ENCODE assay signal across 17 cellular contexts in the genomic region with DNA sequence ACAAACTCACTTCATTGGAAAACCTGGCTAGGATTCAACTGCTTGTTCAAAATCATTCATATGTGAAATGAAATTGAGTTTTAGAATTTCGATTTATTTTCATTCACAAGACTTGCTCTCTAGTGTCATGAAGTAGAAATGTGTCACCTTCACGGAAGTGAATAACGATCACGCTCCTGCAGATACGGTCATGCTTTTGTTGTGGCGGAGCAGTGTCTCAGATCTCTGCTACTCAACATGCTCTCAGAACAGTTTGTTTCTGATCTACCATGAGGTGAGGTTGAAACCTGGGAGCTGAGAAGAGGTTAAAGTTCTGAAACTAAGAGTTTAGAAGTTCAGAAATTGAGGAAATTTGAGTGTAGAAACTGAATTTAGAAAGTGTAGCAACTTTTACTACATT. TPM values are rescaled to one million over a fixed set of nuclear protein-coding genes. Genes with fewer than 3 reads are reported as not detected.
DNase-seq lines count a peak whose midpoint lies in the region; ATAC-seq and TF ChIP-seq lines count a peak whose summit lies in the region.
"Had no signal": no experiment of that assay in that cellular context is flagged by ENCODE, and none has a peak within 500 bp of the region (broad histone marks: within the 10 kb centered on the region; RNA-seq: fewer than 3 reads in every experiment).

No MANE protein-coding gene starts in this region.

- H3K27ac ChIP-seq in naive thymus-derived CD4-positive, alpha-beta T cell (ENCODE audit: low read depth, low read length) = no peak overlapping the region
- H3K27ac ChIP-seq in coronary artery = no peak overlapping the region
- H3K27ac ChIP-seq: 22Rv1, ascending aorta, PC-9, spleen had no signal

- H3K4me3 ChIP-seq in naive thymus-derived CD4-positive, alpha-beta T cell (ENCODE audit: low read length) = no peak overlapping the region
- H3K4me3 ChIP-seq in coronary artery = no peak overlapping the region
- H3K4me3 ChIP-seq: ascending aorta, PC-9, spleen had no signal

- H3K36me3 Mint-ChIP-seq in activated T-helper 1 cell treated with anti-CD3 and anti-CD28 coated beads, Interleukin-12 subunit alpha, Interleukin-12 subunit beta, Interleukin-2, Interleukin-4 antibody, amounts not matched to agents 30 ng/mL and 10 ng/mL and 1 ng/mL, durations not matched to agents 14 hours and 24 hours and 36 hours (ENCODE audit: low read depth) = peaks cover 2% of the 10 kb centered on the region
- H3K36me3 Mint-ChIP-seq in naive thymus-derived CD4-positive, alpha-beta T cell = no peaks in the 10 kb centered on the region

- intact Hi-C loops in activated T-helper 1 cell treated with anti-CD3 and anti-CD28 coated beads, Interleukin-12 subunit alpha, Interleukin-12 subunit beta, Interleukin-2, Interleukin-4 antibody, amounts not matched to agents 30 ng/mL and 10 ng/mL and 1 ng/mL, durations not matched to agents 14 hours and 24 hours and 36 hours (cut with micrococcal nuclease) = loop anchor here (1.0 kb wide), 1 partner anchor 11 kb away; no protein-coding TSS in a partner anchor
- intact Hi-C loops in naive thymus-derived CD4-positive, alpha-beta T cell (cut with micrococcal nuclease) = loop anchor here (1.0 kb wide), 2 partner anchors 13 to 14 kb away; a partner anchor contains a TSS

- peak overlapping the region; percentile 3 for H3K4me3 Mint-ChIP-seq in activated T-helper 1 cell treated with anti-CD3 and anti-CD28 coated beads, Interleukin-12 subunit alpha, Interleukin-12 subunit beta, Interleukin-2, Interleukin-4 antibody, amounts not matched to agents 30 ng/mL and 10 ng/mL and 1 ng/mL, durations not matched to agents 14 hours and 24 hours and 36 hours
- H3K4me3 Mint-ChIP-seq in naive thymus-derived CD4-positive, alpha-beta T cell = peak overlapping the region in 9 of 10 donors; percentile 16 to 74 (median 42)
- H3K4me3 Mint-ChIP-seq: dendritic cell treated with granulocyte-macrophage colony-stimulating factor and Interleukin-4, amounts not matched to agents 40 ng/mL and 50 ng/mL, for 4 days had no signal

- H3K36me3 ChIP-seq in naive thymus-derived CD4-positive, alpha-beta T cell (ENCODE audit: control insufficient read depth in 2 of 3, insufficient read depth in 3 of 3, low read length in 3 of 3) = no peaks in the 10 kb centered on the region
- H3K36me3 ChIP-seq: ascending aorta, spleen had no signal

- H3K4me1 Mint-ChIP-seq in activated T-helper 1 cell treated with anti-CD3 and anti-CD28 coated beads, Interleukin-12 subunit alpha, Interleukin-12 subunit beta, Interleukin-2, Interleukin-4 antibody, amounts not matched to agents 30 ng/mL and 10 ng/mL and 1 ng/mL, durations not matched to agents 14 hours and 24 hours and 36 hours (ENCODE audit: low read depth) = peaks cover 15% of the 10 kb centered on the region
- peaks cover 6 to 19% (median 8%) of the 10 kb centered on the region in 7 donors for H3K4me1 Mint-ChIP-seq in naive thymus-derived CD4-positive, alpha-beta T cell

- DNase-seq in activated CD4-positive, CD25-positive, alpha-beta regulatory T cell treated with anti-CD3 and anti-CD28 coated beads, Interleukin-2, amount 50 U/mL, for 16 hours (ENCODE audit: low read depth, low spot score) = peak; percentile 23
- no peak for DNase-seq in activated CD4-positive, CD25-positive, alpha-beta regulatory T cell (lab: John Stamatoyannopoulos, UW)
- peak; percentile 20 for DNase-seq in activated T-helper 1 cell treated with anti-CD3 and anti-CD28 coated beads, Interleukin-12 subunit alpha, Interleukin-12 subunit beta, Interleukin-2, Interleukin-4 antibody, amounts not matched to agents 30 ng/mL and 10 ng/mL and 1 ng/mL, durations not matched to agents 14 hours and 24 hours and 36 hours (ENCODE audit: low spot score)
- peak in 7 of 9 donors; percentile 62 to 85 (median 76) for DNase-seq in naive thymus-derived CD4-positive, alpha-beta T cell
- peak; percentile 31 for DNase-seq in stimulated activated naive CD4-positive, alpha-beta T cell treated with Interleukin-2 at 50 U/mL for 16 hours (lab: John Stamatoyannopoulos, UW)
- DNase-seq in SHP77 (lab: John Stamatoyannopoulos, UW) (no peak), coronary artery (ENCODE audit: low spot score) (no peak)
- DNase-seq: hypothalamus, left colon, NCI-H1105 treated with DMSO at 0.1 percent for 48 hours, PC-9, spleen had no signal

- no peak overlapping the region for H3K27ac Mint-ChIP-seq in activated T-helper 1 cell treated with anti-CD3 and anti-CD28 coated beads, Interleukin-12 subunit alpha, Interleukin-12 subunit beta, Interleukin-2, Interleukin-4 antibody, amounts not matched to agents 30 ng/mL and 10 ng/mL and 1 ng/mL, durations not matched to agents 14 hours and 24 hours and 36 hours
- peak overlapping the region in 8 of 9 donors; percentile 49 to 87 (median 74) for H3K27ac Mint-ChIP-seq in naive thymus-derived CD4-positive, alpha-beta T cell
- H3K27ac Mint-ChIP-seq: dendritic cell treated with granulocyte-macrophage colony-stimulating factor and Interleukin-4, amounts not matched to agents 40 ng/mL and 50 ng/mL, for 4 days had no signal

- H3K4me1 ChIP-seq in naive thymus-derived CD4-positive, alpha-beta T cell (ENCODE audit: control insufficient read depth in 2 of 2, insufficient read depth in 2 of 2, low read length in 2 of 2) = no peaks in the 10 kb centered on the region
- H3K4me1 ChIP-seq: ascending aorta, spleen had no signal

- no peaks in the 10 kb centered on the region for H3K9me3 Mint-ChIP-seq in activated T-helper 1 cell treated with anti-CD3 and anti-CD28 coated beads, Interleukin-12 subunit alpha, Interleukin-12 subunit beta, Interleukin-2, Interleukin-4 antibody, amounts not matched to agents 30 ng/mL and 10 ng/mL and 1 ng/mL, durations not matched to agents 14 hours and 24 hours and 36 hours
- H3K9me3 Mint-ChIP-seq in naive thymus-derived CD4-positive, alpha-beta T cell = no peaks in the 10 kb centered on the region
- H3K9me3 Mint-ChIP-seq: dendritic cell treated with granulocyte-macrophage colony-stimulating factor and Interleukin-4, amounts not matched to agents 40 ng/mL and 50 ng/mL, for 4 days had no signal

- POLR2A ChIA-PET in naive thymus-derived CD4-positive, alpha-beta T cell (lab: Charles Lee) = interaction anchor here (1.1 to 1.3 kb wide), 2 partner anchors 14 to 17 kb away, joined by 4 read pairs; a partner anchor contains a TSS

- CTCF ChIA-PET in naive thymus-derived CD4-positive, alpha-beta T cell (lab: Charles Lee) = interaction anchor here (0.7 to 1.3 kb wide), 2 partner anchors 11 to 804 kb away, joined by 4 to 6 read pairs; no protein-coding TSS in a partner anchor

- H3K27me3 Mint-ChIP-seq in activated T-helper 1 cell treated with anti-CD3 and anti-CD28 coated beads, Interleukin-12 subunit alpha, Interleukin-12 subunit beta, Interleukin-2, Interleukin-4 antibody, amounts not matched to agents 30 ng/mL and 10 ng/mL and 1 ng/mL, durations not matched to agents 14 hours and 24 hours and 36 hours (ENCODE audit: insufficient read depth) = peaks cover 76% of the 10 kb centered on the region
- peaks cover 0 to 79% (median 0%) of the 10 kb centered on the region in 5 donors for H3K27me3 Mint-ChIP-seq in naive thymus-derived CD4-positive, alpha-beta T cell

- no peaks in the 10 kb centered on the region for H3K27me3 ChIP-seq in naive thymus-derived CD4-positive, alpha-beta T cell (ENCODE audit: control insufficient read depth in 2 of 2, insufficient read depth in 2 of 2, low read length in 2 of 2)
- H3K27me3 ChIP-seq: ascending aorta had no signal

- TF ChIP-seq CTCF in coronary artery (IDR thresholded peaks at IDR 0.05) = no peak

- no peaks in the 10 kb centered on the region for H3K9me3 ChIP-seq in naive thymus-derived CD4-positive, alpha-beta T cell (ENCODE audit: control insufficient read depth in 2 of 3, low read length in 3 of 3)
- H3K9me3 ChIP-seq: ascending aorta, spleen had no signal

- peak; percentile 97 for ATAC-seq in naive thymus-derived CD4-positive, alpha-beta T cell
- ATAC-seq in GM18868 (IDR thresholded peaks at IDR 0.05; ENCODE audit: unreplicated experiment) = no peak
- ATAC-seq: HepG2, left colon had no signal

RNA-seq across cellular contexts. Expression of a gene that starts 13.8 kb away (rescaled TPM):
- total RNA-seq in activated T-helper 1 cell treated with anti-CD3 and anti-CD28 coated beads, Interleukin-12 subunit alpha, Interleukin-12 subunit beta, Interleukin-2, Interleukin-4 antibody, amounts not matched to agents 30 ng/mL and 10 ng/mL and 1 ng/mL, durations not matched to agents 14 hours and 24 hours and 36 hours = 76.3 and 80.4 TPM in 2 replicates
- total RNA-seq in naive thymus-derived CD4-positive, alpha-beta T cell = 10 to 100 TPM; 56.5 to 90.8 (median 85.4) TPM
- polyA plus RNA-seq in naive thymus-derived CD4-positive, alpha-beta T cell = 10 to 100 TPM; 35.1 to 56.0 TPM

Comparison
In these comparisons a context has a peak if more than half of its experiments do, and no peak if none do; other contexts are left out.
1. DNase-seq: peak in activated CD4-positive, CD25-positive, alpha-beta regulatory T cell treated with anti-CD3 and anti-CD28 coated beads, Interleukin-2, amount 50 U/mL, for 16 hours (single experiment), activated T-helper 1 cell treated with anti-CD3 and anti-CD28 coated beads, Interleukin-12 subunit alpha, Interleukin-12 subunit beta, Interleukin-2, Interleukin-4 antibody, amounts not matched to agents 30 ng/mL and 10 ng/mL and 1 ng/mL, durations not matched to agents 14 hours and 24 hours and 36 hours (single experiment), naive thymus-derived CD4-positive, alpha-beta T cell (7 of 9) and stimulated activated naive CD4-positive, alpha-beta T cell treated with Interleukin-2 at 50 U/mL for 16 hours (single experiment); none in activated CD4-positive, CD25-positive, alpha-beta regulatory T cell (0 of 4), SHP77 (0 of 2) and coronary artery (single experiment).